Comparison of ENCODE assay signal across 8 cellular contexts in the genomic region with DNA sequence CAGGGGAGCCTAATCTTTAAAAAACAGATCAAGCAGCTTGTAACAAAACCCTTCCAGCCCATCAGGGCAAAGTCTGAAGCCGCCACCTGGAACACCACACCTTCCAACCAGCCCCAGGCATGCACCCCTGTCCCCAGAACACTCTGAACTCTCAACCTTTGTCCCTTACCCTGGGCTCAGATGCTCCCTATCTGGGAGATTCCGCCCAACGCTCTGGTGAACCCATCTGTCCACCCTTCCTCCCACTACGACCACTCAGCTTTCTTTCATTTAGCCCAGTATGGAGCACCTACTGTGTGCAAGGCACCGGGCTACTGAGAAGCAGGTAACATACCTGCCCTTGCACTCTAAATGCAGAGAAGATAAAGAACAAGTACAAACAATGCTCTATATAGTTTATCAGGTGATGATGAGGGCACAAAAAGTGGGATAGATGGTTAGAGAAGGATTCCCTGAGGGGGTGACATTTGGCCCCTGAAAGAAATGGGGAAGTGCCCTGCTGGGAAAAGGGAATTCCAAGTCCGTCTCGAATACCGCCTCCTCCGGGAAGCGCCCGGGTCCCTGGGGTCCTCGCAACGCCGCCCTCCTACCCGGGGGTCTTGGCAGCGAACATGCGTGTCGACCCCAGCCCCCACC. TPM values are rescaled to one million over a fixed set of nuclear protein-coding genes. Genes with fewer than 3 reads are reported as not detected.
DNase-seq lines count a peak whose midpoint lies in the region; TF ChIP-seq lines count a peak whose summit lies in the region.

No MANE protein-coding gene starts in this region.

- POLR2A ChIA-PET in activated CD4-positive, alpha-beta T cell treated with anti-CD3 and anti-CD28 coated beads, Interleukin-2, amount 10 ng/mL, durations not matched to agents 7 days and 5 days (lab: Charles Lee): no interaction called here

- TF ChIP-seq CTCF in kidney epithelial cell (IDR thresholded peaks at IDR 0.05; ENCODE audit: insufficient read depth, low read length, poor library complexity, severe bottlenecking) (no peak), suprapubic skin (IDR thresholded peaks at IDR 0.05) (no peak)

- intact Hi-C loops in activated T-helper 2 cell treated with anti-CD3 and anti-CD28 coated beads, Interferon-gamma antibody, Interleukin-2, Interleukin-4, amounts not matched to agents 10 μg/mL and 5 μg/mL and 100 μg/mL, durations not matched to agents 14 hours and 24 hours and 36 hours (cut with micrococcal nuclease): no loop called here

- peaks cover 21% of the 10 kb centered on the region for H3K4me1 ChIP-seq in suprapubic skin

- H3K9me3 Mint-ChIP-seq in activated CD4-positive, alpha-beta T cell treated with anti-CD3 and anti-CD28 coated beads, Interleukin-2, amount 10 ng/mL, durations not matched to agents 7 days and 5 days: no peaks in the 10 kb centered on the region
- no peaks in the 10 kb centered on the region for H3K9me3 Mint-ChIP-seq in activated T-helper 2 cell treated with anti-CD3 and anti-CD28 coated beads, Interferon-gamma antibody, Interleukin-2, Interleukin-4, amounts not matched to agents 10 μg/mL and 5 μg/mL and 100 μg/mL, durations not matched to agents 14 hours and 24 hours and 36 hours

- peak overlapping the region; percentile 26 for H3K27ac Mint-ChIP-seq in activated CD4-positive, alpha-beta T cell treated with anti-CD3 and anti-CD28 coated beads, Interleukin-2, amount 10 ng/mL, durations not matched to agents 7 days and 5 days
- no peak overlapping the region for H3K27ac Mint-ChIP-seq in activated T-helper 2 cell treated with anti-CD3 and anti-CD28 coated beads, Interferon-gamma antibody, Interleukin-2, Interleukin-4, amounts not matched to agents 10 μg/mL and 5 μg/mL and 100 μg/mL, durations not matched to agents 14 hours and 24 hours and 36 hours

- WGBS in suprapubic skin: 26% methylated on average over 6 of the region's 18 CpGs

- H3K36me3 ChIP-seq in kidney epithelial cell (ENCODE audit: control insufficient read depth, insufficient read depth, low read length) (no peaks in the 10 kb centered on the region), suprapubic skin (no peaks in the 10 kb centered on the region)

- no peaks in the 10 kb centered on the region for H3K9me3 ChIP-seq in suprapubic skin

- no peaks in the 10 kb centered on the region for H3K36me3 Mint-ChIP-seq in activated CD4-positive, alpha-beta T cell treated with anti-CD3 and anti-CD28 coated beads, Interleukin-2, amount 10 ng/mL, durations not matched to agents 7 days and 5 days (ENCODE audit: low read depth)
- H3K36me3 Mint-ChIP-seq in activated T-helper 2 cell treated with anti-CD3 and anti-CD28 coated beads, Interferon-gamma antibody, Interleukin-2, Interleukin-4, amounts not matched to agents 10 μg/mL and 5 μg/mL and 100 μg/mL, durations not matched to agents 14 hours and 24 hours and 36 hours (ENCODE audit: low read depth): no peaks in the 10 kb centered on the region

- H3K27me3 Mint-ChIP-seq in activated CD4-positive, alpha-beta T cell treated with anti-CD3 and anti-CD28 coated beads, Interleukin-2, amount 10 ng/mL, durations not matched to agents 7 days and 5 days: no peaks in the 10 kb centered on the region
- peaks cover 4% of the 10 kb centered on the region for H3K27me3 Mint-ChIP-seq in activated T-helper 2 cell treated with anti-CD3 and anti-CD28 coated beads, Interferon-gamma antibody, Interleukin-2, Interleukin-4, amounts not matched to agents 10 μg/mL and 5 μg/mL and 100 μg/mL, durations not matched to agents 14 hours and 24 hours and 36 hours (ENCODE audit: low read depth)

- peaks cover 27% of the 10 kb centered on the region for H3K4me1 Mint-ChIP-seq in activated CD4-positive, alpha-beta T cell treated with anti-CD3 and anti-CD28 coated beads, Interleukin-2, amount 10 ng/mL, durations not matched to agents 7 days and 5 days
- peaks cover 12% of the 10 kb centered on the region for H3K4me1 Mint-ChIP-seq in activated T-helper 2 cell treated with anti-CD3 and anti-CD28 coated beads, Interferon-gamma antibody, Interleukin-2, Interleukin-4, amounts not matched to agents 10 μg/mL and 5 μg/mL and 100 μg/mL, durations not matched to agents 14 hours and 24 hours and 36 hours (ENCODE audit: low read depth)

- H3K27me3 ChIP-seq in kidney epithelial cell (ENCODE audit: control insufficient read depth, insufficient read depth, low read length) (peaks cover 17% of the 10 kb centered on the region), suprapubic skin (no peaks in the 10 kb centered on the region)

- DNase-seq in activated CD4-positive, alpha-beta T cell treated with anti-CD3 and anti-CD28 coated beads, Interleukin-2, amount 10 ng/mL, durations not matched to agents 7 days and 5 days: no peak
- DNase-seq in activated CD4-positive, alpha-beta T cell treated with anti-CD3 and anti-CD28 coated beads, Interleukin-2, amount 50 U/mL, for 1 hour: no peak
- no peak for DNase-seq in activated T-helper 2 cell treated with anti-CD3 and anti-CD28 coated beads, Interferon-gamma antibody, Interleukin-2, Interleukin-4, amounts not matched to agents 10 μg/mL and 5 μg/mL and 100 μg/mL, durations not matched to agents 14 hours and 24 hours and 36 hours (ENCODE audit: low spot score)
- no peak for DNase-seq in kidney epithelial cell (ENCODE audit: low read depth)
- DNase-seq in suprapubic skin (ENCODE audit: low spot score in 2 of 2): no peak
- DNase-seq in DMS79 treated with DMSO at 0.1 percent for 48 hours (lab: John Stamatoyannopoulos, UW): no peak
- DNase-seq in AG08396 (ENCODE audit: low spot score): no peak
- DNase-seq in NCI-H1694 (lab: John Stamatoyannopoulos, UW): no peak

- CTCF ChIA-PET in activated CD4-positive, alpha-beta T cell treated with anti-CD3 and anti-CD28 coated beads, Interleukin-2, amount 10 ng/mL, durations not matched to agents 7 days and 5 days (lab: Charles Lee): interaction anchor here (0.8 kb wide), 1 partner anchor 8 kb away, joined by 3 read pairs; no protein-coding TSS in a partner anchor

- peak overlapping the region; percentile 79 for H3K4me3 Mint-ChIP-seq in activated CD4-positive, alpha-beta T cell treated with anti-CD3 and anti-CD28 coated beads, Interleukin-2, amount 10 ng/mL, durations not matched to agents 7 days and 5 days
- H3K4me3 Mint-ChIP-seq in activated T-helper 2 cell treated with anti-CD3 and anti-CD28 coated beads, Interferon-gamma antibody, Interleukin-2, Interleukin-4, amounts not matched to agents 10 μg/mL and 5 μg/mL and 100 μg/mL, durations not matched to agents 14 hours and 24 hours and 36 hours (ENCODE audit: low read depth): peak overlapping the region; percentile 90

- H3K27ac ChIP-seq in suprapubic skin: peak overlapping the region; percentile 57

- TF ChIP-seq POLR2A in suprapubic skin (IDR thresholded peaks at IDR 0.05): no peak

- peak overlapping the region; percentile 95 for H3K4me3 ChIP-seq in kidney epithelial cell (ENCODE audit: low read depth, low read length)
- peak overlapping the region; percentile 84 for H3K4me3 ChIP-seq in suprapubic skin

- TF ChIP-seq EP300 in suprapubic skin (IDR thresholded peaks at IDR 0.05): no peak

RNA-seq across cellular contexts. Expression of gene PEPD, which starts 0.6 kb away (rescaled TPM):
- total RNA-seq in activated CD4-positive, alpha-beta T cell treated with anti-CD3 and anti-CD28 coated beads, Interleukin-2, amount 10 ng/mL, durations not matched to agents 7 days and 5 days: 10 to 100 TPM; 38.1 to 44.5 TPM
- 18.9 and 23.8 TPM in 2 replicates for total RNA-seq in activated T-helper 2 cell treated with anti-CD3 and anti-CD28 coated beads, Interferon-gamma antibody, Interleukin-2, Interleukin-4, amounts not matched to agents 10 μg/mL and 5 μg/mL and 100 μg/mL, durations not matched to agents 14 hours and 24 hours and 36 hours
- 81.7 and 88.6 TPM in 2 replicates for total RNA-seq in kidney epithelial cell
- total RNA-seq in suprapubic skin: 10 to 100 TPM; 35.2 to 73.8 (median 55.9) TPM
